In the genomic region with DNA sequence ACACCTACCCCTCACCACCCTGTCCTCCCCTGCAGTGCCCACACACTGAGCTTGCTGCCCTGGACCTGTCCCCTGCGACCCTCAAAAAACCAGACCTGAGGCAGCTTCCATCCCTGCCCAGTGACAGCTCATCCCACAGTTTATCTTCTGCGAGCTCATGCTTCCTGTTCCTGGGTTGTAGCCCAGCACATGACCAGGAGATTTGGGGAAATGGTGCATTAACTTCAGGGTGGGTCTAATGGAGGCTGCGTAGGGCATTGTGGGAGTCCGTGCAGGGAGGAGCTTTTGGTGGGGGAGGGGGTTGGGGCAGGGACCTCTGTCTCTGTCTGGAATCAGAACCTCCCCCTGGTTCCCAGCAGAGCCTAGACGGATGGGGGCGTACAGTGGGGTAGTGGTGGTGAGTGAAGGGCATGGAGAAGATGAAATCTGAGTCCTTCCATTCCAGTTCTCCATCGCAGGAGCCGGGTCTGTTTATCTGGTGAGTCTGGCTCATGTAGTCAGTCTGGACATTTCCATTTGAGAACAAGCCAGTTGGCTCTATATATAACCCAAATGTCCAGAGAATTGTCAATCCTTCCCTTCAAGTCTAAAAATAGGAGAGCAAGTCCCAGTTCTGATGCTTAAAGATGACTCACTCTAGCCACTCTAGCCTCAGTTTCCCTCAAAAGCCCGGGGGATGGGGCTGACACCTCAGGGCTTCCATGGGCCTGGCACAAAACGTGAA, we compare ENCODE assay signal across 1 cellular context.
TF ChIP-seq lines count a peak whose summit lies in the region.

No MANE protein-coding gene starts in this region.

TF ChIP-seq in GM23338, 12 proteins besides CTCF, POLR2A, EP300 and RAD21:
- TF ChIP-seq, protein P1, sequence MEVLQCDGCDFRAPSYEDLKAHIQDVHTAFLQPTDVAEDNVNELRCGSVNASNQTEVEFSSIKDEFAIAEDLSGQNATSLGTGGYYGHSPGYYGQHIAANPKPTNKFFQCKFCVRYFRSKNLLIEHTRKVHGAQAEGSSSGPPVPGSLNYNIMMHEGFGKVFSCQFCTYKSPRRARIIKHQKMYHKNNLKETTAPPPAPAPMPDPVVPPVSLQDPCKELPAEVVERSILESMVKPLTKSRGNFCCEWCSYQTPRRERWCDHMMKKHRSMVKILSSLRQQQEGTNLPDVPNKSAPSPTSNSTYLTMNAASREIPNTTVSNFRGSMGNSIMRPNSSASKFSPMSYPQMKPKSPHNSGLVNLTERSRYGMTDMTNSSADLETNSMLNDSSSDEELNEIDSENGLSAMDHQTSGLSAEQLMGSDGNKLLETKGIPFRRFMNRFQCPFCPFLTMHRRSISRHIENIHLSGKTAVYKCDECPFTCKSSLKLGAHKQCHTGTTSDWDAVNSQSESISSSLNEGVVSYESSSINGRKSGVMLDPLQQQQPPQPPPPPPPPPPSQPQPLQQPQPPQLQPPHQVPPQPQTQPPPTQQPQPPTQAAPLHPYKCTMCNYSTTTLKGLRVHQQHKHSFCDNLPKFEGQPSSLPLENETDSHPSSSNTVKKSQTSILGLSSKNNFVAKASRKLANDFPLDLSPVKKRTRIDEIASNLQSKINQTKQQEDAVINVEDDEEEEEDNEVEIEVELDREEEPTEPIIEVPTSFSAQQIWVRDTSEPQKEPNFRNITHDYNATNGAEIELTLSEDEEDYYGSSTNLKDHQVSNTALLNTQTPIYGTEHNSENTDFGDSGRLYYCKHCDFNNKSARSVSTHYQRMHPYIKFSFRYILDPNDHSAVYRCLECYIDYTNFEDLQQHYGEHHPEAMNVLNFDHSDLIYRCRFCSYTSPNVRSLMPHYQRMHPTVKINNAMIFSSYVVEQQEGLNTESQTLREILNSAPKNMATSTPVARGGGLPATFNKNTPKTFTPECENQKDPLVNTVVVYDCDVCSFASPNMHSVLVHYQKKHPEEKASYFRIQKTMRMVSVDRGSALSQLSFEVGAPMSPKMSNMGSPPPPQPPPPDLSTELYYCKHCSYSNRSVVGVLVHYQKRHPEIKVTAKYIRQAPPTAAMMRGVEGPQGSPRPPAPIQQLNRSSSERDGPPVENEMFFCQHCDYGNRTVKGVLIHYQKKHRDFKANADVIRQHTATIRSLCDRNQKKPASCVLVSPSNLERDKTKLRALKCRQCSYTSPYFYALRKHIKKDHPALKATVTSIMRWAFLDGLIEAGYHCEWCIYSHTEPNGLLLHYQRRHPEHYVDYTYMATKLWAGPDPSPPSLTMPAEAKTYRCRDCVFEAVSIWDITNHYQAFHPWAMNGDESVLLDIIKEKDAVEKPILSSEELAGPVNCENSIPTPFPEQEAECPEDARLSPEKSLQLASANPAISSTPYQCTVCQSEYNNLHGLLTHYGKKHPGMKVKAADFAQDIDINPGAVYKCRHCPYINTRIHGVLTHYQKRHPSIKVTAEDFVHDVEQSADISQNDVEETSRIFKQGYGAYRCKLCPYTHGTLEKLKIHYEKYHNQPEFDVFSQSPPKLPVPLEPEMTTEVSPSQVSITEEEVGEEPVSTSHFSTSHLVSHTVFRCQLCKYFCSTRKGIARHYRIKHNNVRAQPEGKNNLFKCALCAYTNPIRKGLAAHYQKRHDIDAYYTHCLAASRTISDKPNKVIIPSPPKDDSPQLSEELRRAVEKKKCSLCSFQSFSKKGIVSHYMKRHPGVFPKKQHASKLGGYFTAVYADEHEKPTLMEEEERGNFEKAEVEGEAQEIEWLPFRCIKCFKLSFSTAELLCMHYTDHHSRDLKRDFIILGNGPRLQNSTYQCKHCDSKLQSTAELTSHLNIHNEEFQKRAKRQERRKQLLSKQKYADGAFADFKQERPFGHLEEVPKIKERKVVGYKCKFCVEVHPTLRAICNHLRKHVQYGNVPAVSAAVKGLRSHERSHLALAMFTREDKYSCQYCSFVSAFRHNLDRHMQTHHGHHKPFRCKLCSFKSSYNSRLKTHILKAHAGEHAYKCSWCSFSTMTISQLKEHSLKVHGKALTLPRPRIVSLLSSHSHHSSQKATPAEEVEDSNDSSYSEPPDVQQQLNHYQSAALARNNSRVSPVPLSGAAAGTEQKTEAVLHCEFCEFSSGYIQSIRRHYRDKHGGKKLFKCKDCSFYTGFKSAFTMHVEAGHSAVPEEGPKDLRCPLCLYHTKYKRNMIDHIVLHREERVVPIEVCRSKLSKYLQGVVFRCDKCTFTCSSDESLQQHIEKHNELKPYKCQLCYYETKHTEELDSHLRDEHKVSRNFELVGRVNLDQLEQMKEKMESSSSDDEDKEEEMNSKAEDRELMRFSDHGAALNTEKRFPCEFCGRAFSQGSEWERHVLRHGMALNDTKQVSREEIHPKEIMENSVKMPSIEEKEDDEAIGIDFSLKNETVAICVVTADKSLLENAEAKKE (CRISPR knock-in tag; IDR thresholded peaks at IDR 0.05) = no peak
- TF ChIP-seq CREB1 (CRISPR knock-in tag; IDR thresholded peaks at IDR 0.05; ENCODE audit: low read depth) (no peak), NANOG (IDR thresholded peaks at IDR 0.05; ENCODE audit: borderline replicate concordance) (no peak), STAT1 (IDR thresholded peaks at IDR 0.05; ENCODE audit: unreplicated experiment) (no peak), EZH2phosphoT487 (IDR thresholded peaks at IDR 0.05; ENCODE audit: unreplicated experiment) (no peak), POLR2AphosphoS5 (IDR thresholded peaks at IDR 0.05; ENCODE audit: low read depth) (no peak), JUNB (IDR thresholded peaks at IDR 0.05; ENCODE audit: unreplicated experiment) (no peak), ZNF114 (CRISPR knock-in tag; IDR thresholded peaks at IDR 0.05) (no peak), ZNF331 (CRISPR knock-in tag; IDR thresholded peaks at IDR 0.05; ENCODE audit: low read depth) (no peak), EZH2 (IDR thresholded peaks at IDR 0.05; ENCODE audit: low read depth, unreplicated experiment) (no peak)
- TF ChIP-seq, protein P2, sequence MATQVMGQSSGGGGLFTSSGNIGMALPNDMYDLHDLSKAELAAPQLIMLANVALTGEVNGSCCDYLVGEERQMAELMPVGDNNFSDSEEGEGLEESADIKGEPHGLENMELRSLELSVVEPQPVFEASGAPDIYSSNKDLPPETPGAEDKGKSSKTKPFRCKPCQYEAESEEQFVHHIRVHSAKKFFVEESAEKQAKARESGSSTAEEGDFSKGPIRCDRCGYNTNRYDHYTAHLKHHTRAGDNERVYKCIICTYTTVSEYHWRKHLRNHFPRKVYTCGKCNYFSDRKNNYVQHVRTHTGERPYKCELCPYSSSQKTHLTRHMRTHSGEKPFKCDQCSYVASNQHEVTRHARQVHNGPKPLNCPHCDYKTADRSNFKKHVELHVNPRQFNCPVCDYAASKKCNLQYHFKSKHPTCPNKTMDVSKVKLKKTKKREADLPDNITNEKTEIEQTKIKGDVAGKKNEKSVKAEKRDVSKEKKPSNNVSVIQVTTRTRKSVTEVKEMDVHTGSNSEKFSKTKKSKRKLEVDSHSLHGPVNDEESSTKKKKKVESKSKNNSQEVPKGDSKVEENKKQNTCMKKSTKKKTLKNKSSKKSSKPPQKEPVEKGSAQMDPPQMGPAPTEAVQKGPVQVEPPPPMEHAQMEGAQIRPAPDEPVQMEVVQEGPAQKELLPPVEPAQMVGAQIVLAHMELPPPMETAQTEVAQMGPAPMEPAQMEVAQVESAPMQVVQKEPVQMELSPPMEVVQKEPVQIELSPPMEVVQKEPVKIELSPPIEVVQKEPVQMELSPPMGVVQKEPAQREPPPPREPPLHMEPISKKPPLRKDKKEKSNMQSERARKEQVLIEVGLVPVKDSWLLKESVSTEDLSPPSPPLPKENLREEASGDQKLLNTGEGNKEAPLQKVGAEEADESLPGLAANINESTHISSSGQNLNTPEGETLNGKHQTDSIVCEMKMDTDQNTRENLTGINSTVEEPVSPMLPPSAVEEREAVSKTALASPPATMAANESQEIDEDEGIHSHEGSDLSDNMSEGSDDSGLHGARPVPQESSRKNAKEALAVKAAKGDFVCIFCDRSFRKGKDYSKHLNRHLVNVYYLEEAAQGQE (IDR thresholded peaks at IDR 0.05; ENCODE audit: unreplicated experiment) = no peak
- TF ChIP-seq, protein P3, sequence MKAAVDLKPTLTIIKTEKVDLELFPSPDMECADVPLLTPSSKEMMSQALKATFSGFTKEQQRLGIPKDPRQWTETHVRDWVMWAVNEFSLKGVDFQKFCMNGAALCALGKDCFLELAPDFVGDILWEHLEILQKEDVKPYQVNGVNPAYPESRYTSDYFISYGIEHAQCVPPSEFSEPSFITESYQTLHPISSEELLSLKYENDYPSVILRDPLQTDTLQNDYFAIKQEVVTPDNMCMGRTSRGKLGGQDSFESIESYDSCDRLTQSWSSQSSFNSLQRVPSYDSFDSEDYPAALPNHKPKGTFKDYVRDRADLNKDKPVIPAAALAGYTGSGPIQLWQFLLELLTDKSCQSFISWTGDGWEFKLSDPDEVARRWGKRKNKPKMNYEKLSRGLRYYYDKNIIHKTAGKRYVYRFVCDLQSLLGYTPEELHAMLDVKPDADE (IDR thresholded peaks at IDR 0.05) = no peak
TF ChIP-seq in GM23338: peak in this region for 0.
